ENCODE assay signal across 8 cellular contexts in genomic region chrX:54043696-54044125, GRCh38. TPM values are rescaled to one million over a fixed set of nuclear protein-coding genes. Genes with fewer than 3 reads are reported as not detected.
DNase-seq lines count a peak whose midpoint lies in the region; ATAC-seq and TF ChIP-seq lines count a peak whose summit lies in the region.

No MANE protein-coding gene starts in this region.

- CTCF ChIA-PET in CD4-positive, alpha-beta memory T cell (lab: Charles Lee; ENCODE audit: partially characterized antibody) = interaction anchor here (0.8 to 1.3 kb wide), 2 partner anchors 12 to 25 kb away, joined by 3 to 4 read pairs; no protein-coding TSS in a partner anchor

- DNase-seq in CD4-positive, alpha-beta memory T cell = peak in 1 of 5 donors; percentile 50
- DNase-seq in T-helper 2 cell (peak in 4 of 5 experiments; percentile 6 to 54 (median 20)), dedifferentiated amniotic fluid mesenchymal stem cell (ENCODE audit: extremely low spot score) (peak; percentile 15), lower leg skin (ENCODE audit: low spot score in 2 of 2) (peak in 1 of 2 donors; percentile 13), amniotic stem cell (lab: John Stamatoyannopoulos, UW) (no peak)
- peak; percentile 1 for DNase-seq in stimulated activated naive B cell treated with anti-CD40 and anti-IgM and Interleukin-4, amounts not matched to agents 10 μg/mL and 1 μg/mL and 100 μg/mL, for 72 hours

- POLR2A ChIA-PET in CD4-positive, alpha-beta memory T cell (lab: Charles Lee; ENCODE audit: partially characterized antibody) = interaction anchor here (0.7 to 3.8 kb wide), 16 partner anchors 11 to 1445 kb away, joined by 3 to 59 read pairs (median 6); partner anchors contain the start of genes APEX2, FAM120C, GNL3L and RIBC1

- TF ChIP-seq POLR2A in GM19099 (IDR thresholded peaks at IDR 0.05; ENCODE audit: extremely low read depth, insufficient read length, low read depth) (peak; percentile 49), lower leg skin (IDR thresholded peaks at IDR 0.05) (no peak)

- peaks cover 0 to 26% of the 10 kb centered on the region in 2 donors for H3K36me3 Mint-ChIP-seq in CD4-positive, alpha-beta memory T cell
- H3K36me3 Mint-ChIP-seq in stimulated activated naive B cell treated with anti-CD40 and anti-IgM and Interleukin-4, amounts not matched to agents 10 μg/mL and 1 μg/mL and 100 μg/mL, for 72 hours = peaks cover 2 to 7% of the 10 kb centered on the region in 2 donors

- no peaks in the 10 kb centered on the region for H3K9me3 ChIP-seq in CD4-positive, alpha-beta memory T cell (ENCODE audit: control insufficient read depth in 1 of 2, low read length in 2 of 2)

- peak overlapping the region; percentile 34 to 69 for H3K4me3 ChIP-seq in CD4-positive, alpha-beta memory T cell (ENCODE audit: low read length in 2 of 2)
- H3K4me3 ChIP-seq in lower leg skin (ENCODE audit: low read depth, poor library complexity, severe bottlenecking) = peak overlapping the region; percentile 63

- TF ChIP-seq CTCF in lower leg skin (IDR thresholded peaks at IDR 0.05) = no peak

- peaks cover 9% of the 10 kb centered on the region for H3K4me1 ChIP-seq in CD4-positive, alpha-beta memory T cell (ENCODE audit: insufficient read depth, low read length)

- no peaks in the 10 kb centered on the region for H3K27me3 ChIP-seq in CD4-positive, alpha-beta memory T cell (ENCODE audit: insufficient read depth, low read length)

- peak overlapping the region; percentile 91 to 97 (median 94) for H3K4me3 Mint-ChIP-seq in CD4-positive, alpha-beta memory T cell
- peak overlapping the region; percentile 93 to 96 for H3K4me3 Mint-ChIP-seq in stimulated activated naive B cell treated with anti-CD40 and anti-IgM and Interleukin-4, amounts not matched to agents 10 μg/mL and 1 μg/mL and 100 μg/mL, for 72 hours

- peak overlapping the region; percentile 94 to 99 (median 97) for H3K27ac Mint-ChIP-seq in CD4-positive, alpha-beta memory T cell
- H3K27ac Mint-ChIP-seq in stimulated activated naive B cell treated with anti-CD40 and anti-IgM and Interleukin-4, amounts not matched to agents 10 μg/mL and 1 μg/mL and 100 μg/mL, for 72 hours = peak overlapping the region; percentile 98

- H3K9me3 Mint-ChIP-seq in CD4-positive, alpha-beta memory T cell = no peaks in the 10 kb centered on the region
- H3K9me3 Mint-ChIP-seq in stimulated activated naive B cell treated with anti-CD40 and anti-IgM and Interleukin-4, amounts not matched to agents 10 μg/mL and 1 μg/mL and 100 μg/mL, for 72 hours = no peaks in the 10 kb centered on the region

- WGBS in lower leg skin, 2 donors = 1 to 41% methylated on average over 12 to 18 of the region's 39 CpGs

- no peaks in the 10 kb centered on the region for H3K36me3 ChIP-seq in CD4-positive, alpha-beta memory T cell (ENCODE audit: insufficient read depth, low read length)

- H3K4me1 Mint-ChIP-seq in CD4-positive, alpha-beta memory T cell = peaks cover 10 to 41% (median 15%) of the 10 kb centered on the region in 4 donors
- H3K4me1 Mint-ChIP-seq in stimulated activated naive B cell treated with anti-CD40 and anti-IgM and Interleukin-4, amounts not matched to agents 10 μg/mL and 1 μg/mL and 100 μg/mL, for 72 hours = peaks cover 5 to 21% of the 10 kb centered on the region in 2 donors

- peak; percentile 22 for ATAC-seq in HG03432 (IDR thresholded peaks at IDR 0.05; ENCODE audit: unreplicated experiment)
- ATAC-seq in stimulated activated naive B cell treated with anti-CD40 and anti-IgM and Interleukin-4, amounts not matched to agents 10 μg/mL and 1 μg/mL and 100 μg/mL, for 72 hours (replicated peaks) = peak; percentile 25 to 27

- H3K27ac ChIP-seq in CD4-positive, alpha-beta memory T cell (ENCODE audit: low read depth, low read length) = peak overlapping the region; percentile 90

- intact Hi-C loops in CD4-positive, alpha-beta memory T cell (cut with micrococcal nuclease) = loop anchor here (1.0 to 5.0 kb wide), 11 partner anchors 140 to 1119 kb away; partner anchors contain the start of genes APEX2, FAM120C, GNL3L and KANTR
- intact Hi-C loops in lower leg skin (cut with DNase I; ENCODE audit: low total_unique reads) = no loop called here

- no peaks in the 10 kb centered on the region for H3K27me3 Mint-ChIP-seq in CD4-positive, alpha-beta memory T cell
- no peaks in the 10 kb centered on the region for H3K27me3 Mint-ChIP-seq in stimulated activated naive B cell treated with anti-CD40 and anti-IgM and Interleukin-4, amounts not matched to agents 10 μg/mL and 1 μg/mL and 100 μg/mL, for 72 hours

RNA-seq across cellular contexts. Expression of gene PHF8, which starts 0.6 kb away (rescaled TPM):
- 10 to 100 TPM; 65.1 to 67.2 TPM for total RNA-seq in CD4-positive, alpha-beta memory T cell
- 10 to 100 TPM; 10.0 to 21.0 TPM for polyA plus RNA-seq in CD4-positive, alpha-beta memory T cell
- 10 to 100 TPM; 21.5 to 50.3 (median 30.5) TPM for total RNA-seq in lower leg skin
